In the genomic region with DNA sequence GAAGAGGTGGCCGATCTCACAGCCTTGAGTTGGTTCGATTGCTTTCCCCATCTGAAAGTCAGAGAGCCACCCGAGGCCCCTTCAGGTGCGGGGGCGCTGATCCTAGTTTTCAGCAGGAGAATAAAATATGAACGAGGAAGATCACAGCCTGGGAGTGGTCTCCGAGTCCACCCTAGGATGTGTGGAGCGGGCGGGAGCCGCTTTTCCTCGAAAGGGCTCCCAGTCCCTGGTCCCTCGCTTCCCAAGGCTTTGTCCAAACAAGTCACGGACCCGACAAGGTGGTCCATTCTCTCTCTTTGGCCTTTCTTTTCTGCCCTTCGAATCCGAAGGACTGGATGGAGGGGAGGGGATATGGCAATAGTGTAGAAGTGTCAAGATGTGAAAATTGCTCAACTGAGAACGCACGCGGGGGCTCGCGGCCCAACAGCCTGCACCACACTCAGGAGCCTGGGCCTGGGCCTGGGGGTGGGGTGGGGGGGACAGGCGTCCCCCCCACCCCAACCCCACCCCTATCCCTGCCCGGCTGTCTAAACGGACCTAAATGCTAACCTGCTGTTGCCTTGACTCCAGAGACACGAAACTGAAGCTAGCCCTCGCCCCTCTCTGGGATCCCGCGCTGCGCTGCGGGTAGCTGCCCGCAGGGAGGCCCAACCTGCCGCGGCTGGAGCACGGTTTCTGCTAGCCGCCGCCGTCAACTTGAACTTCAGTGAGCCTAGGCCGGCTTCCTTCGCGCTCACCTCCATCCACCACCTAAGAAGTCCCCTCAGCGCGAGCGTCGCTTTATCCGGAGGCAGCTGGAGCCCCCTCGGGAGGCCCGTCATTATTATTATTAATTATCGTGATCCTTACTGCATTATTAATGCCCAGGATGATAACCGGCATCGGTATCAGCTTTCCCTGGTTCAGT, we compare ENCODE assay signal across 17 cellular contexts. TPM values are rescaled to one million over a fixed set of nuclear protein-coding genes. Genes with fewer than 3 reads are reported as not detected.
DNase-seq lines count a peak whose midpoint lies in the region; ATAC-seq and TF ChIP-seq lines count a peak whose summit lies in the region.
"Had no signal": no experiment of that assay in that cellular context is flagged by ENCODE, and none has a peak within 500 bp of the region (broad histone marks: within the 10 kb centered on the region; RNA-seq: fewer than 3 reads in every experiment).

No MANE protein-coding gene starts in this region.

- TF ChIP-seq CTCF in glutamatergic neuron (IDR thresholded peaks at IDR 0.05; ENCODE audit: partially characterized antibody, unreplicated experiment) = no peak

- peaks cover 54% of the 10 kb centered on the region for H3K27me3 Mint-ChIP-seq in glutamatergic neuron (ENCODE audit: unreplicated experiment)

- H3K9me3 Mint-ChIP-seq in glutamatergic neuron (ENCODE audit: unreplicated experiment) = peaks cover 10% of the 10 kb centered on the region
- H3K9me3 Mint-ChIP-seq: T-helper 2 cell treated with Interferon-gamma antibody and Interleukin-4, amounts not matched to agents 5 μg/mL and 100 μg/mL, for 36 hours had no signal

- no peaks in the 10 kb centered on the region for H3K9me3 ChIP-seq in SK-N-MC (ENCODE audit: low read depth, low read length)
- no peaks in the 10 kb centered on the region for H3K9me3 ChIP-seq in neuron (ENCODE audit: low read length)
- H3K9me3 ChIP-seq: neutrophil had no signal

- H3K36me3 Mint-ChIP-seq in glutamatergic neuron (ENCODE audit: unreplicated experiment) = no peaks in the 10 kb centered on the region

- no peaks in the 10 kb centered on the region for H3K27me3 ChIP-seq in neuron (ENCODE audit: insufficient read depth, low read length)

- H3K4me1 Mint-ChIP-seq in glutamatergic neuron (ENCODE audit: low read depth, unreplicated experiment) = peaks cover 14% of the 10 kb centered on the region

- no peak overlapping the region for H3K27ac Mint-ChIP-seq in glutamatergic neuron (ENCODE audit: unreplicated experiment)
- H3K27ac Mint-ChIP-seq: activated CD8-positive, alpha-beta T cell treated with anti-CD3 and anti-CD28 coated beads for 36 hours had no signal

- peak overlapping the region; percentile 97 for H3K27ac ChIP-seq in SK-N-MC
- H3K27ac ChIP-seq: coronary artery, neutrophil had no signal

- no peak for TF ChIP-seq POLR2A in GM18505 (IDR thresholded peaks at IDR 0.05; ENCODE audit: borderline replicate concordance, extremely low read depth, insufficient read depth, insufficient read length)

- peak in 2 of 3 experiments; percentile 43 to 61 for DNase-seq in NCI-H1417 (lab: John Stamatoyannopoulos, UW)
- no peak for DNase-seq in NCI-H1417 treated with DMSO at 0.1 percent for 48 hours (lab: John Stamatoyannopoulos, UW)
- no peak for DNase-seq in SK-N-MC (ENCODE audit: low read depth, low spot score)
- DNase-seq in glutamatergic neuron = peak; percentile 42
- DNase-seq in NCI-H1105 treated with DMSO at 0.1 percent for 48 hours (lab: John Stamatoyannopoulos, UW) = no peak
- DNase-seq: activated CD8-positive, alpha-beta T cell treated with anti-CD3 and anti-CD28 coated beads for 36 hours; activated gamma-delta T cell treated with Interleukin-2 at 50 U/mL for 16 hours; Kasumi-1; kidney glomerular epithelial cell; NCI-H446; PC-3 had no signal

- no peak overlapping the region for H2AFZ ChIP-seq in neuron (ENCODE audit: low read depth, low read length)

- no peak overlapping the region for H3K9ac ChIP-seq in SK-N-MC (ENCODE audit: insufficient read length)

- ATAC-seq in GM19324 (IDR thresholded peaks at IDR 0.05; ENCODE audit: low FRiP score, unreplicated experiment) (no peak), GM18505 (IDR thresholded peaks at IDR 0.05; ENCODE audit: unreplicated experiment) (no peak)
- ATAC-seq: activated CD8-positive, alpha-beta T cell treated with anti-CD3 and anti-CD28 coated beads for 36 hours; PC-3 had no signal

- H3K4me3 ChIP-seq in SK-N-MC = peak overlapping the region; percentile 11; the same call in 1 of the 2 replicates
- H3K4me3 ChIP-seq in neuron (ENCODE audit: low read length) = peak overlapping the region; percentile 11
- H3K4me3 ChIP-seq: coronary artery had no signal

- H3K4me3 Mint-ChIP-seq in glutamatergic neuron (ENCODE audit: unreplicated experiment) = no peak overlapping the region
- H3K4me3 Mint-ChIP-seq: activated CD8-positive, alpha-beta T cell treated with anti-CD3 and anti-CD28 coated beads for 36 hours; T-helper 2 cell treated with Interferon-gamma antibody and Interleukin-4, amounts not matched to agents 5 μg/mL and 100 μg/mL, for 36 hours had no signal

- peaks cover 36% of the 10 kb centered on the region for H3K36me3 ChIP-seq in SK-N-MC (ENCODE audit: insufficient read depth, low read length)
- peaks cover 38% of the 10 kb centered on the region for H3K36me3 ChIP-seq in neuron (ENCODE audit: insufficient read depth, low read length)
- H3K36me3 ChIP-seq: neutrophil had no signal

- H3K4me1 ChIP-seq in neuron (ENCODE audit: insufficient read depth, low read length) = peaks cover 47% of the 10 kb centered on the region

RNA-seq across cellular contexts. Expression of gene ZIC2, which starts 7.1 kb away (rescaled TPM):
- total RNA-seq in glutamatergic neuron (ENCODE audit: unreplicated experiment) = 21.9 TPM
- total RNA-seq: activated CD8-positive, alpha-beta T cell treated with anti-CD3 and anti-CD28 coated beads for 36 hours; PC-3 had no signal

RNA-seq across cellular contexts. Expression of gene ZIC5, which starts 17.2 kb away (rescaled TPM):
- 0.47 TPM for total RNA-seq in glutamatergic neuron (ENCODE audit: unreplicated experiment)
- total RNA-seq: activated CD8-positive, alpha-beta T cell treated with anti-CD3 and anti-CD28 coated beads for 36 hours; PC-3 had no signal

Comparison
In these comparisons a context has a peak if more than half of its experiments do, and no peak if none do; other contexts are left out.
1. DNase-seq: peak in NCI-H1417 (2 of 3) and glutamatergic neuron (single experiment); none in NCI-H1417 treated with DMSO at 0.1 percent for 48 hours (single experiment), SK-N-MC (single experiment) and NCI-H1105 treated with DMSO at 0.1 percent for 48 hours (single experiment).